In genomic region chr14:34875031-34875922, GRCh38 we compare ENCODE assay signal across 1 cellular context.
TF ChIP-seq lines count a peak whose summit lies in the region.

Gene BAZ1A (minus strand): TSS chr14:34875360. CDS start chr14:34874604, 756 bp downstream.

TF ChIP-seq in HepG2, 621 proteins besides CTCF, POLR2A, EP300 and RAD21 (continued from another document and continues in another):
- TF ChIP-seq ZBTB33 (CRISPR knock-in tag; IDR thresholded peaks at IDR 0.05) (peak; percentile 75), MEF2D (CRISPR knock-in tag; IDR thresholded peaks at IDR 0.05) (no peak; the same call in 1 of the 2 replicates), TCF12 (IDR thresholded peaks at IDR 0.05) (0 out of 2 replicates have a peak, but pooled peaks have one; percentile 60), TCF12 (CRISPR knock-in tag; IDR thresholded peaks at IDR 0.05) (peak; percentile 97), ASH2L (IDR thresholded peaks at IDR 0.05; ENCODE audit: insufficient read length, low read depth, low read length) (peak; percentile 53), ZNF574 (CRISPR knock-in tag; IDR thresholded peaks at IDR 0.05) (no peak), ZNF777 (CRISPR knock-in tag; IDR thresholded peaks at IDR 0.05) (peak; percentile 30), IRF9 (CRISPR knock-in tag; IDR thresholded peaks at IDR 0.05; ENCODE audit: borderline replicate concordance) (0 out of 2 replicates have a peak, but pooled peaks have one; percentile 6), ZSCAN30 (CRISPR knock-in tag; IDR thresholded peaks at IDR 0.05) (no peak), ZBTB37 (CRISPR knock-in tag; IDR thresholded peaks at IDR 0.05) (peak; percentile 45; the same call in 1 of the 2 replicates), FOXO4 (CRISPR knock-in tag; conservative IDR thresholded peaks at IDR 0.05) (no peak), POLR2AphosphoS2 (IDR thresholded peaks at IDR 0.05; ENCODE audit: low read depth, low read length) (no peak), ZNF207 (IDR thresholded peaks at IDR 0.05; ENCODE audit: borderline replicate concordance) (no peak), ZNF407 (CRISPR knock-in tag; IDR thresholded peaks at IDR 0.05; ENCODE audit: not compliant biosample characterization) (no peak), ZFYVE20 (CRISPR knock-in tag; IDR thresholded peaks at IDR 0.05; ENCODE audit: borderline replicate concordance, low read depth) (peak; percentile 64; the same call in 1 of the 2 replicates), IRX3 (CRISPR knock-in tag; IDR thresholded peaks at IDR 0.05; ENCODE audit: borderline replicate concordance, low read depth) (0 out of 2 replicates have a peak, but pooled peaks have one; percentile 14), CCAR2 (optimal IDR thresholded peaks at IDR 0.05; ENCODE audit: low read depth, low read length) (peak; percentile 81), IKZF1 (IDR thresholded peaks at IDR 0.05) (no peak), ZNF580 (CRISPR knock-in tag; IDR thresholded peaks at IDR 0.05; ENCODE audit: borderline replicate concordance, low read depth) (peak; percentile 85; the same call in 1 of the 2 replicates), TFE3 (CRISPR knock-in tag; IDR thresholded peaks at IDR 0.05) (0 out of 2 replicates have a peak, but pooled peaks have one; percentile 45), NR2F1 (CRISPR knock-in tag; IDR thresholded peaks at IDR 0.05) (peak in 1 of 2 experiments; percentile 42; a peak in 1 of 4 replicates), MEIS1 (CRISPR knock-in tag; IDR thresholded peaks at IDR 0.05; ENCODE audit: borderline replicate concordance) (no peak; the same call in 1 of the 2 replicates), PHF21A (CRISPR knock-in tag; IDR thresholded peaks at IDR 0.05) (peak; percentile 72), ZNF687 (CRISPR knock-in tag; IDR thresholded peaks at IDR 0.05) (peak; percentile 57), ZNF513 (CRISPR knock-in tag; conservative IDR thresholded peaks at IDR 0.05) (no peak)
